18 cellular contexts compared by ENCODE assay signal in the genomic region with DNA sequence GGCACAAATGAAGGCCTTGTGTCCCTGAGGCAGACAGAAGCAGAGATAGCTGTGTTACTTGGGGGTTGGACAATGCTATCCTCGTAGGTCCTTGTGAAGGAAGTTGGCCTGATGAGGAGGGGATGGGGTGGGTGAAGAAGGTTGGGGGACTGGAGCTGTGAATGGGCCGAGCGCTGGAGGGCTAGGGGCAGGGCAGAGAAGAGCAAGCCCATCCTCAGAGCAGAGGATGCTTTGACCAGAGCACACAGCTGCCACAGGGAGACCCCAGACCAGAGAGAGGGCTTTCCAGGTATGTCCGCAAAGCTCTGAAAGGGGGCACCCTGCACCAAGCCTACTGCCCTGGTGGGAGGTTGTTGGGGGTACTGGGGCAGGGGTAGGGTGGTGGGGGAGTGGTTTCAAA. TPM values are rescaled to one million over a fixed set of nuclear protein-coding genes. Genes with fewer than 3 reads are reported as not detected.
"Had no signal": no experiment of that assay in that cellular context is flagged by ENCODE, and none has a peak within 500 bp of the region (broad histone marks: within the 10 kb centered on the region; RNA-seq: fewer than 3 reads in every experiment).

No MANE protein-coding gene starts in this region.

- H3K27ac Mint-ChIP-seq: activated naive CD8-positive, alpha-beta T cell treated with anti-CD3 and anti-CD28 coated beads, Interleukin-2, amount 50 U/mL, for 24 hours; T-helper 17 cell had no signal

- H3K4me3 ChIP-seq: esophagus muscularis mucosa, psoas muscle, testis had no signal

- ATAC-seq: naive thymus-derived CD8-positive, alpha-beta T cell; SK-N-SH treated with all-trans-retinoic acid at 6 μM for 48 hours; T-helper 17 cell had no signal

- H3K36me3 ChIP-seq: esophagus muscularis mucosa had no signal

- H3K27ac ChIP-seq: esophagus muscularis mucosa, psoas muscle, testis had no signal

- DNase-seq: activated CD4-positive, CD25-positive, alpha-beta regulatory T cell treated with anti-CD3 and anti-CD28 coated beads, Interleukin-2, amount 50 U/mL, for 72 hours; activated CD8-positive, alpha-beta memory T cell treated with anti-CD3 and anti-CD28 coated beads for 24 hours; activated naive CD8-positive, alpha-beta T cell treated with anti-CD3 and anti-CD28 coated beads, Interleukin-2, amount 50 U/mL, for 24 hours; hypothalamus; midbrain; naive thymus-derived CD8-positive, alpha-beta T cell; psoas muscle; stimulated activated CD4-positive, alpha-beta T cell treated with anti-CD3 and anti-CD28 coated beads, Interleukin-2, amount 100 ng/mL, for 48 hours; stimulated activated naive CD8-positive, alpha-beta T cell treated with anti-CD3 and anti-CD28 coated beads, Interleukin-15, amount 100 ng/mL, for 72 hours; T-helper 17 cell; testis had no signal

- H3K4me3 Mint-ChIP-seq: activated naive CD8-positive, alpha-beta T cell treated with anti-CD3 and anti-CD28 coated beads, Interleukin-2, amount 50 U/mL, for 24 hours; naive thymus-derived CD8-positive, alpha-beta T cell; stimulated activated naive CD8-positive, alpha-beta T cell treated with anti-CD3 and anti-CD28 coated beads, Interleukin-15, amount 100 ng/mL, for 72 hours; T-helper 17 cell had no signal

- H3K9me3 ChIP-seq: esophagus muscularis mucosa, psoas muscle, testis had no signal

- H3K27me3 Mint-ChIP-seq: activated naive CD8-positive, alpha-beta T cell treated with anti-CD3 and anti-CD28 coated beads, Interleukin-2, amount 50 U/mL, for 24 hours; naive thymus-derived CD8-positive, alpha-beta T cell; stimulated activated naive CD8-positive, alpha-beta T cell treated with anti-CD3 and anti-CD28 coated beads, Interleukin-15, amount 100 ng/mL, for 72 hours; T-helper 17 cell had no signal

- H3K36me3 Mint-ChIP-seq: naive thymus-derived CD8-positive, alpha-beta T cell had no signal

- H3K9me3 Mint-ChIP-seq: activated naive CD8-positive, alpha-beta T cell treated with anti-CD3 and anti-CD28 coated beads, Interleukin-2, amount 50 U/mL, for 24 hours; naive thymus-derived CD8-positive, alpha-beta T cell; stimulated activated naive CD8-positive, alpha-beta T cell treated with anti-CD3 and anti-CD28 coated beads, Interleukin-15, amount 100 ng/mL, for 72 hours had no signal

- H3K27me3 ChIP-seq: esophagus muscularis mucosa, testis had no signal

RNA-seq across cellular contexts. Expression of gene SH2D7, which starts 9.2 kb away (rescaled TPM):
- total RNA-seq: astrocyte; esophagus muscularis mucosa; fibroblast of villous mesenchyme; lower leg skin; naive thymus-derived CD8-positive, alpha-beta T cell; omental fat pad; psoas muscle; Right ventricle myocardium inferior; T-helper 17 cell had no signal
